Comparison of ENCODE assay signal across 8 cellular contexts in genomic region chr6:13814176-13814937, GRCh38. TPM values are rescaled to one million over a fixed set of nuclear protein-coding genes. Genes with fewer than 3 reads are reported as not detected.
DNase-seq lines count a peak whose midpoint lies in the region; ATAC-seq, FAIRE-seq and TF ChIP-seq lines count a peak whose summit lies in the region.

TSS of gene MCUR1 (minus strand) at chr6:13814557. CDS start at chr6:13814429, 128 bp downstream.

- H3K27ac ChIP-seq in astrocyte (ENCODE audit: low read depth, low read length) = peak within 1 kb of the TSS; percentile 85
- H3K27ac ChIP-seq in hepatocyte = peak within 1 kb of the TSS; percentile 95
- peak within 1 kb of the TSS; percentile 65 to 95 for H3K27ac ChIP-seq in aorta (ENCODE audit: low read depth in 1 of 2, low read length in 2 of 2)

- H3K9me3 Mint-ChIP-seq in astrocyte (ENCODE audit: unreplicated experiment) = no peaks in the 10 kb centered on the region

- H3K27me3 ChIP-seq in astrocyte (ENCODE audit: insufficient read depth, low read length) (no peaks in the 10 kb centered on the region), hepatocyte (no peaks in the 10 kb centered on the region), aorta (ENCODE audit: control insufficient read depth in 1 of 2, insufficient read depth in 2 of 2, low read length in 1 of 2) (no peaks in the 10 kb centered on the region)

- no peaks in the 10 kb centered on the region for H3K36me3 ChIP-seq in astrocyte (ENCODE audit: insufficient read depth, low read length)
- no peaks in the 10 kb centered on the region for H3K36me3 ChIP-seq in hepatocyte (replicated peaks; ENCODE audit: insufficient read depth, low read depth)
- no peaks in the 10 kb centered on the region for H3K36me3 ChIP-seq in aorta (ENCODE audit: control insufficient read depth in 1 of 2, insufficient read depth in 2 of 2, low read length in 1 of 2)

- ATAC-seq in GM18499 (IDR thresholded peaks at IDR 0.05; ENCODE audit: insufficient read depth, unreplicated experiment) (peak; percentile 69), HG02870 (IDR thresholded peaks at IDR 0.05; ENCODE audit: unreplicated experiment) (peak; percentile 76), aorta (ENCODE audit: low FRiP score) (peak; percentile 97)

- peak within 1 kb of the TSS; percentile 94 for H3K4me3 Mint-ChIP-seq in astrocyte (ENCODE audit: unreplicated experiment)

- FAIRE-seq in astrocyte (lab: Jason Lieb, UNC) = no peak

- H3K4me1 ChIP-seq in astrocyte (ENCODE audit: insufficient read depth, low read length) (peaks cover 6% of the 10 kb centered on the region), hepatocyte (ENCODE audit: insufficient read depth) (peaks cover 22% of the 10 kb centered on the region), aorta (ENCODE audit: control insufficient read depth in 1 of 2, insufficient read depth in 2 of 2, low read length in 2 of 2) (peaks cover 0 to 2% of the 10 kb centered on the region in 2 donors)

- no peaks in the 10 kb centered on the region for H3K9me3 ChIP-seq in astrocyte (ENCODE audit: insufficient read depth, low read depth, low read length)
- H3K9me3 ChIP-seq in hepatocyte (ENCODE audit: low read depth) = no peaks in the 10 kb centered on the region
- H3K9me3 ChIP-seq in aorta (ENCODE audit: control insufficient read depth, low read length) = no peaks in the 10 kb centered on the region

- peak; percentile 78 for DNase-seq in NCI-H146 treated with DMSO at 0.1 percent for 48 hours (lab: John Stamatoyannopoulos, UW; ENCODE audit: unreplicated experiment)
- DNase-seq in T-helper 22 cell (ENCODE audit: low read depth) = peak; percentile 73
- peak; percentile 77 for DNase-seq in astrocyte (ENCODE audit: low read depth)
- peak; percentile 93 for DNase-seq in hepatocyte (ENCODE audit: low spot score)
- DNase-seq in renal cortical epithelial cell (ENCODE audit: low read depth) = peak; percentile 63
- peak; percentile 93 to 94 for DNase-seq in aorta

- H3K27ac Mint-ChIP-seq in astrocyte (ENCODE audit: unreplicated experiment) = peak within 1 kb of the TSS; percentile 84

- no peak for TF ChIP-seq CTCF in astrocyte (IDR thresholded peaks at IDR 0.05; ENCODE audit: insufficient read depth, low read depth, low read length)
- peak; percentile 34 for TF ChIP-seq CTCF in hepatocyte (IDR thresholded peaks at IDR 0.05; ENCODE audit: poor library complexity)

- H3K4me2 ChIP-seq in astrocyte (ENCODE audit: low read length) = peak within 1 kb of the TSS; percentile 97
- peak within 1 kb of the TSS; percentile 83 for H3K4me2 ChIP-seq in hepatocyte

- H3K27me3 Mint-ChIP-seq in astrocyte (ENCODE audit: low read depth, unreplicated experiment) = no peaks in the 10 kb centered on the region

- H3K4me3 ChIP-seq in astrocyte (ENCODE audit: insufficient read depth, low read depth, low read length) = peak within 1 kb of the TSS; percentile 80
- H3K4me3 ChIP-seq in hepatocyte = peak within 1 kb of the TSS; percentile 48
- H3K4me3 ChIP-seq in aorta (ENCODE audit: low read length in 2 of 2) = peak within 1 kb of the TSS; percentile 52 to 86

- H4K20me1 ChIP-seq in astrocyte (ENCODE audit: insufficient read depth, low read length) = peaks cover 28% of the 10 kb centered on the region
- H4K20me1 ChIP-seq in hepatocyte (ENCODE audit: insufficient read depth, poor library complexity, severe bottlenecking) = peaks cover 4% of the 10 kb centered on the region

- peak within 1 kb of the TSS; percentile 79 for H3K9ac ChIP-seq in astrocyte (ENCODE audit: low read length)

- H3K4me1 Mint-ChIP-seq in astrocyte (ENCODE audit: low read depth, unreplicated experiment) = no peaks in the 10 kb centered on the region

- no peaks in the 10 kb centered on the region for H3K9me2 ChIP-seq in hepatocyte (replicated peaks; ENCODE audit: insufficient read depth)

- 1% methylated on average over 34 of the region's 81 CpGs for WGBS in hepatocyte (ENCODE audit: low lambda C conversion rate, missing lambda C conversion rate)
- WGBS in aorta, 2 donors = 0 to 1% methylated on average over 55 to 81 of the region's 81 CpGs

- H3K36me3 Mint-ChIP-seq in astrocyte (ENCODE audit: low read depth, unreplicated experiment) = no peaks in the 10 kb centered on the region

- peak within 1 kb of the TSS; percentile 88 for H2AFZ ChIP-seq in astrocyte (ENCODE audit: low read depth, low read length)
- H2AFZ ChIP-seq in hepatocyte = peak within 1 kb of the TSS; percentile 85

- intact Hi-C loops in aorta (cut with DNase I) = loop anchor here in 1 of 2 donors (5.0 to 10.0 kb wide), 2 partner anchors 102 to 250 kb away; partner anchors contain the start of gene RANBP9

- H3K79me2 ChIP-seq in astrocyte (ENCODE audit: insufficient read depth, low read length) (peaks cover 37% of the 10 kb centered on the region), hepatocyte (peaks cover 41% of the 10 kb centered on the region)

RNA-seq across cellular contexts. Expression of gene MCUR1, which starts in this region (rescaled TPM):
- total RNA-seq in astrocyte = 21.5 and 21.8 TPM in 2 replicates
- 16.1 and 18.6 TPM in 2 replicates for total RNA-seq in hepatocyte
- 22.9 and 27.6 TPM in 2 replicates for polyA plus RNA-seq in hepatocyte
- total RNA-seq in renal cortical epithelial cell = 11.6 and 12.0 TPM in 2 replicates
- total RNA-seq in aorta = 10 to 100 TPM; 17.3 to 19.3 TPM
- 10 to 100 TPM in 1 of 2 donors, 1 to 10 TPM in 1; 6.6 to 32.9 TPM for polyA plus RNA-seq in aorta

Comparison
In these comparisons a context has a peak if more than half of its experiments do, and no peak if none do; other contexts are left out.
1. Peak in every context shown above with its lines: DNase-seq, ATAC-seq, H3K4me3 ChIP-seq and H3K27ac ChIP-seq.